Comparison of ENCODE assay signal across 8 cellular contexts in the genomic region with DNA sequence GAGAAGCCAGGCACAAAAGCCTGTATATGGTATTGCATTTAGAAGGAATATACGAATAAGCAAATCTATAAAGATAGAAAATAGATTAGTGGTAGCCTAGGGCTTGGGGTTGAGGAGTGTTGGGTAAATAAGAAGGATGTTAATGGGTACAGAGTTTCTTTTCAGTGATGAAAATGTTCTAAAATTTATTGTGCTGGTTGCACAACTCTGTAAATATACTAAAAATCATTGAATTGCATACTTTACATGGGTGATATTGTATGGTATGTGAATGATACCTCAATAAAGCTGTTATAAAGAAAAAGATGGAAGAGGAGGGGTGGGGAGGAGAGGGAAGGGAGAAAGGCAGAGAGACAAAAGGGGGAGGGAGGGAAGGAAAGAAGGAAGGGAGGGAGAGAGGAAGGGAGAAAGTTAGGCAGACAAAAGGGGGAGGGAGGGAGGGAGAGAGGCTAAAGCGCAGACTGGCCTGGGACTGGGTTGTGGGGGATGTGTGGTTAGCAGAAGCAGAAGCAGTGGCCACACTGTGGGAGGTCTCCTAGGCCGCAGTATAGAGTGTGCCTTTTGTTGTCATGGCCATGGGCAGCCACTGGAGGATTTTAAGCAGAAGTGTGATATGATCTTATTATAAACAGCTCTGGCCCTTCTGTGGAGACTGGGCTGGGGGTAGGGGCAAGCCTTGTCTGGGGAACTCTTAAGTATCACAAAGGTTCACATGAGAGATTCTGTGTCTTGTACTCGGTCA.
DNase-seq lines count a peak whose midpoint lies in the region; ATAC-seq and TF ChIP-seq lines count a peak whose summit lies in the region.

No MANE protein-coding gene starts in this region.

- H3K9me3 ChIP-seq in BE2C (no peaks in the 10 kb centered on the region), upper lobe of right lung (no peaks in the 10 kb centered on the region)

- H3K4me3 ChIP-seq in BE2C (ENCODE audit: low read depth, low read length) (no peak overlapping the region), upper lobe of right lung (no peak overlapping the region)

- no peaks in the 10 kb centered on the region for H3K36me3 Mint-ChIP-seq in T-helper 2 cell treated with Interferon-gamma antibody and Interleukin-4, amounts not matched to agents 5 μg/mL and 100 μg/mL, for 36 hours (ENCODE audit: low read depth)
- no peaks in the 10 kb centered on the region for H3K36me3 Mint-ChIP-seq in activated CD4-positive, alpha-beta memory T cell treated with anti-CD3 and anti-CD28 coated beads, Interleukin-2, amount 10 ng/mL, durations not matched to agents 7 days and 5 days (ENCODE audit: low read depth)

- intact Hi-C loops in upper lobe of right lung (cut with DNase I): no loop called here

- no peak overlapping the region for H3K27ac ChIP-seq in upper lobe of right lung

- ATAC-seq in GM19397 (IDR thresholded peaks at IDR 0.05; ENCODE audit: unreplicated experiment) (peak; percentile 78), HG03354 (IDR thresholded peaks at IDR 0.05; ENCODE audit: poor library complexity, severe bottlenecking, unreplicated experiment) (peak; percentile 89), upper lobe of right lung (peak; percentile 97)

- POLR2A ChIA-PET in activated CD4-positive, alpha-beta memory T cell treated with anti-CD3 and anti-CD28 coated beads, Interleukin-2, amount 10 ng/mL, durations not matched to agents 7 days and 5 days (lab: Charles Lee): no interaction called here

- H3K4me1 Mint-ChIP-seq in T-helper 2 cell treated with Interferon-gamma antibody and Interleukin-4, amounts not matched to agents 5 μg/mL and 100 μg/mL, for 36 hours (ENCODE audit: low read depth): peaks cover 13% of the 10 kb centered on the region
- peaks cover 11% of the 10 kb centered on the region for H3K4me1 Mint-ChIP-seq in activated CD4-positive, alpha-beta memory T cell treated with anti-CD3 and anti-CD28 coated beads, Interleukin-2, amount 10 ng/mL, durations not matched to agents 7 days and 5 days

- H3K27ac Mint-ChIP-seq in T-helper 2 cell treated with Interferon-gamma antibody and Interleukin-4, amounts not matched to agents 5 μg/mL and 100 μg/mL, for 36 hours: no peak overlapping the region
- H3K27ac Mint-ChIP-seq in activated CD4-positive, alpha-beta memory T cell treated with anti-CD3 and anti-CD28 coated beads, Interleukin-2, amount 10 ng/mL, durations not matched to agents 7 days and 5 days: no peak overlapping the region

- TF ChIP-seq CTCF in BE2C (IDR thresholded peaks at IDR 0.05; ENCODE audit: low read depth, low read length): peak; percentile 11; the same call in 1 of the 2 replicates
- no peak for TF ChIP-seq CTCF in upper lobe of right lung (IDR thresholded peaks at IDR 0.05)

- H3K9me3 Mint-ChIP-seq in T-helper 2 cell treated with Interferon-gamma antibody and Interleukin-4, amounts not matched to agents 5 μg/mL and 100 μg/mL, for 36 hours: no peaks in the 10 kb centered on the region
- no peaks in the 10 kb centered on the region for H3K9me3 Mint-ChIP-seq in activated CD4-positive, alpha-beta memory T cell treated with anti-CD3 and anti-CD28 coated beads, Interleukin-2, amount 10 ng/mL, durations not matched to agents 7 days and 5 days

- H3K27me3 ChIP-seq in BE2C: no peaks in the 10 kb centered on the region
- H3K27me3 ChIP-seq in upper lobe of right lung: no peaks in the 10 kb centered on the region

- peak; percentile 53 for DNase-seq in BE2C
- peak; percentile 53 for DNase-seq in astrocyte of the hippocampus (ENCODE audit: low read depth, low spot score)
- DNase-seq in upper lobe of right lung: peak; percentile 66
- no peak for DNase-seq in T-helper 2 cell treated with Interferon-gamma antibody and Interleukin-4, amounts not matched to agents 5 μg/mL and 100 μg/mL, for 36 hours (ENCODE audit: low spot score)
- no peak for DNase-seq in activated CD4-positive, alpha-beta memory T cell treated with anti-CD3 and anti-CD28 coated beads, Interleukin-2, amount 10 ng/mL, durations not matched to agents 7 days and 5 days
- DNase-seq in ecto neural progenitor cell (ENCODE audit: low spot score): no peak

- no peak overlapping the region for H3K4me3 Mint-ChIP-seq in T-helper 2 cell treated with Interferon-gamma antibody and Interleukin-4, amounts not matched to agents 5 μg/mL and 100 μg/mL, for 36 hours
- H3K4me3 Mint-ChIP-seq in activated CD4-positive, alpha-beta memory T cell treated with anti-CD3 and anti-CD28 coated beads, Interleukin-2, amount 10 ng/mL, durations not matched to agents 7 days and 5 days: no peak overlapping the region

- H3K36me3 ChIP-seq in BE2C (no peaks in the 10 kb centered on the region), upper lobe of right lung (no peaks in the 10 kb centered on the region)

- no peaks in the 10 kb centered on the region for H3K27me3 Mint-ChIP-seq in T-helper 2 cell treated with Interferon-gamma antibody and Interleukin-4, amounts not matched to agents 5 μg/mL and 100 μg/mL, for 36 hours (ENCODE audit: low read depth)
- H3K27me3 Mint-ChIP-seq in activated CD4-positive, alpha-beta memory T cell treated with anti-CD3 and anti-CD28 coated beads, Interleukin-2, amount 10 ng/mL, durations not matched to agents 7 days and 5 days: peaks cover 9% of the 10 kb centered on the region

- CTCF ChIA-PET in activated CD4-positive, alpha-beta memory T cell treated with anti-CD3 and anti-CD28 coated beads, Interleukin-2, amount 10 ng/mL, durations not matched to agents 7 days and 5 days (lab: Charles Lee): interaction anchor here (2.6 kb wide), 1 partner anchor 95 kb away, joined by 8 read pairs; no protein-coding TSS in a partner anchor

- H3K4me1 ChIP-seq in BE2C (peaks cover 9% of the 10 kb centered on the region), upper lobe of right lung (peaks cover 8% of the 10 kb centered on the region)

Comparison
In these comparisons a context has a peak if more than half of its experiments do, and no peak if none do; other contexts are left out.
1. DNase-seq: peak in BE2C (single experiment), astrocyte of the hippocampus (single experiment) and upper lobe of right lung (single experiment); none in T-helper 2 cell treated with Interferon-gamma antibody and Interleukin-4, amounts not matched to agents 5 μg/mL and 100 μg/mL, for 36 hours (single experiment), activated CD4-positive, alpha-beta memory T cell treated with anti-CD3 and anti-CD28 coated beads, Interleukin-2, amount 10 ng/mL, durations not matched to agents 7 days and 5 days (single experiment) and ecto neural progenitor cell (single experiment).
2. Peak in every context shown above with its lines, with median percentiles within 50 percentile points of each other: ATAC-seq.